In genomic region chr22:44975444-44976262, GRCh38 we compare ENCODE assay signal across 8 cellular contexts. TPM values are rescaled to one million over a fixed set of nuclear protein-coding genes. Genes with fewer than 3 reads are reported as not detected.
DNase-seq lines count a peak whose midpoint lies in the region; ATAC-seq and TF ChIP-seq lines count a peak whose summit lies in the region.

No MANE protein-coding gene starts in this region.

- no peaks in the 10 kb centered on the region for H3K79me2 ChIP-seq in PC-9 (ENCODE audit: low read depth)

- H3K27ac ChIP-seq in PC-9 (no peak overlapping the region), foreskin keratinocyte (no peak overlapping the region)

- peak; percentile 54 for ATAC-seq in GM21360 (IDR thresholded peaks at IDR 0.05; ENCODE audit: unreplicated experiment)
- ATAC-seq in foreskin keratinocyte, result peak; percentile 81
- peak; percentile 45 for ATAC-seq in omental fat pad (ENCODE audit: low FRiP score)

- H3K36me3 ChIP-seq in PC-9 (ENCODE audit: low read depth), result no peaks in the 10 kb centered on the region

- H3K4me2 ChIP-seq in PC-9, result no peak overlapping the region

- H3K27me3 ChIP-seq in PC-9 (ENCODE audit: insufficient read depth, low read depth) (peaks cover 81% of the 10 kb centered on the region), foreskin keratinocyte (peaks cover 7% of the 10 kb centered on the region)

- no peaks in the 10 kb centered on the region for H3K36me3 Mint-ChIP-seq in activated T-helper 1 cell treated with anti-CD3 and anti-CD28 coated beads, Interleukin-12 subunit alpha, Interleukin-12 subunit beta, Interleukin-2, Interleukin-4 antibody, amounts not matched to agents 30 ng/mL and 10 ng/mL and 1 ng/mL, durations not matched to agents 14 hours and 24 hours and 36 hours (ENCODE audit: low read depth)

- H3K4me1 ChIP-seq in PC-9 (replicated peaks; ENCODE audit: insufficient read depth) (no peaks in the 10 kb centered on the region), foreskin keratinocyte (no peaks in the 10 kb centered on the region)

- no peak overlapping the region for H2AFZ ChIP-seq in PC-9

- peak; percentile 95 for DNase-seq in AG20443 (ENCODE audit: low spot score)
- DNase-seq in PC-9, result peak; percentile 76 to 87
- peak; percentile 72 for DNase-seq in activated T-helper 1 cell treated with anti-CD3 and anti-CD28 coated beads, Interleukin-12 subunit alpha, Interleukin-12 subunit beta, Interleukin-2, Interleukin-4 antibody, amounts not matched to agents 30 ng/mL and 10 ng/mL and 1 ng/mL, durations not matched to agents 14 hours and 24 hours and 36 hours (ENCODE audit: low spot score)
- DNase-seq in foreskin keratinocyte, result peak; percentile 27 to 56
- DNase-seq in omental fat pad (ENCODE audit: low spot score), result peak; percentile 58
- DNase-seq in ureter (ENCODE audit: low spot score), result peak; percentile 79
- DNase-seq in NCI-H2107 treated with DMSO at 0.1 percent for 48 hours (lab: John Stamatoyannopoulos, UW; ENCODE audit: unreplicated experiment), result no peak

- no peaks in the 10 kb centered on the region for H3K27me3 Mint-ChIP-seq in activated T-helper 1 cell treated with anti-CD3 and anti-CD28 coated beads, Interleukin-12 subunit alpha, Interleukin-12 subunit beta, Interleukin-2, Interleukin-4 antibody, amounts not matched to agents 30 ng/mL and 10 ng/mL and 1 ng/mL, durations not matched to agents 14 hours and 24 hours and 36 hours (ENCODE audit: insufficient read depth)

- H3K9me2 ChIP-seq in PC-9 (ENCODE audit: insufficient read depth), result no peaks in the 10 kb centered on the region

- H4K20me1 ChIP-seq in PC-9 (ENCODE audit: insufficient read depth), result peaks cover 15% of the 10 kb centered on the region

- no peak overlapping the region for H3K4me3 Mint-ChIP-seq in activated T-helper 1 cell treated with anti-CD3 and anti-CD28 coated beads, Interleukin-12 subunit alpha, Interleukin-12 subunit beta, Interleukin-2, Interleukin-4 antibody, amounts not matched to agents 30 ng/mL and 10 ng/mL and 1 ng/mL, durations not matched to agents 14 hours and 24 hours and 36 hours

- POLR2A ChIA-PET in PC-9 (lab: Charles Lee; ENCODE audit: unreplicated experiment), result no interaction called here

- H3K9me3 Mint-ChIP-seq in activated T-helper 1 cell treated with anti-CD3 and anti-CD28 coated beads, Interleukin-12 subunit alpha, Interleukin-12 subunit beta, Interleukin-2, Interleukin-4 antibody, amounts not matched to agents 30 ng/mL and 10 ng/mL and 1 ng/mL, durations not matched to agents 14 hours and 24 hours and 36 hours, result no peaks in the 10 kb centered on the region

- no peaks in the 10 kb centered on the region for H3F3A ChIP-seq in PC-9 (ENCODE audit: insufficient read depth, low read depth)

- TF ChIP-seq CTCF in PC-9 (conservative IDR thresholded peaks at IDR 0.05) (peak; percentile 97), foreskin keratinocyte (conservative IDR thresholded peaks at IDR 0.05) (peak; percentile 96), omental fat pad (IDR thresholded peaks at IDR 0.05) (no peak)

- intact Hi-C loops in PC-9 (cut with micrococcal nuclease; ENCODE audit: unreplicated experiment), result loop anchor here (1.0 to 10.0 kb wide), 4 partner anchors 106 to 292 kb away; no protein-coding TSS in a partner anchor
- intact Hi-C loops in activated T-helper 1 cell treated with anti-CD3 and anti-CD28 coated beads, Interleukin-12 subunit alpha, Interleukin-12 subunit beta, Interleukin-2, Interleukin-4 antibody, amounts not matched to agents 30 ng/mL and 10 ng/mL and 1 ng/mL, durations not matched to agents 14 hours and 24 hours and 36 hours (cut with micrococcal nuclease), result loop anchor here (1.0 to 5.0 kb wide), 2 partner anchors 107 to 121 kb away; no protein-coding TSS in a partner anchor

- H3K4me1 Mint-ChIP-seq in activated T-helper 1 cell treated with anti-CD3 and anti-CD28 coated beads, Interleukin-12 subunit alpha, Interleukin-12 subunit beta, Interleukin-2, Interleukin-4 antibody, amounts not matched to agents 30 ng/mL and 10 ng/mL and 1 ng/mL, durations not matched to agents 14 hours and 24 hours and 36 hours (ENCODE audit: low read depth), result no peaks in the 10 kb centered on the region

- CTCF ChIA-PET in PC-9 (lab: Charles Lee), result no interaction called here

- no peak overlapping the region for H3K27ac Mint-ChIP-seq in activated T-helper 1 cell treated with anti-CD3 and anti-CD28 coated beads, Interleukin-12 subunit alpha, Interleukin-12 subunit beta, Interleukin-2, Interleukin-4 antibody, amounts not matched to agents 30 ng/mL and 10 ng/mL and 1 ng/mL, durations not matched to agents 14 hours and 24 hours and 36 hours

- H3K9me3 ChIP-seq in PC-9 (ENCODE audit: insufficient read depth, low read depth), result no peaks in the 10 kb centered on the region

- no TSS peak for BruUV-seq in PC-9 (replicated peaks; lab: Mats Ljungman, UMichigan)

- no peak overlapping the region for H3K4me3 ChIP-seq in PC-9

RNA-seq across cellular contexts. Expression of gene PHF21B, which starts 34.2 kb away (rescaled TPM):
- total RNA-seq in PC-9 (2021) (not detected in 2 replicates), foreskin keratinocyte (0.14 and 0.27 TPM in 2 replicates), omental fat pad (under 1 TPM in 1 of 4 donors, not detected in 3; 0.44 TPM), ureter (3.9 TPM)
- 0.21 TPM in 1 of 2 replicates, not detected in the other for total RNA-seq in activated T-helper 1 cell treated with anti-CD3 and anti-CD28 coated beads, Interleukin-12 subunit alpha, Interleukin-12 subunit beta, Interleukin-2, Interleukin-4 antibody, amounts not matched to agents 30 ng/mL and 10 ng/mL and 1 ng/mL, durations not matched to agents 14 hours and 24 hours and 36 hours
- 0.10 and 0.12 TPM in 2 replicates for polyA plus RNA-seq in foreskin keratinocyte

Comparison
In these comparisons a context has a peak if more than half of its experiments do, and no peak if none do; other contexts are left out.
1. CTCF ChIP-seq: peak in PC-9 (single experiment) and foreskin keratinocyte (single experiment); none in omental fat pad (0 of 3).
2. Peak in every context shown above with its lines, with median percentiles within 50 percentile points of each other: ATAC-seq.